21 cellular contexts compared by ENCODE assay signal in genomic region chr2:234672498-234673150, GRCh38.
A peak's percentile ranks its signal among the peaks of the same experiment; 100 is the strongest.
DNase-seq lines count a peak whose midpoint lies in the region; ATAC-seq and TF ChIP-seq lines count a peak whose summit lies in the region.
"Had no signal": no experiment of that assay in that cellular context is flagged by ENCODE, and none has a peak within 500 bp of the region (broad histone marks: within the 10 kb centered on the region; RNA-seq: fewer than 3 reads in every experiment).

No MANE protein-coding gene starts in this region.

- H3K9me3 ChIP-seq in right atrium auricular region (no peaks in the 10 kb centered on the region), right cardiac atrium (ENCODE audit: control insufficient read depth, low read length) (no peaks in the 10 kb centered on the region), right lobe of liver (no peaks in the 10 kb centered on the region)
- H3K9me3 ChIP-seq: BE2C, Caco-2 had no signal

- WGBS in right cardiac atrium: 74% methylated on average over 8 of the region's 8 CpGs
- WGBS in right lobe of liver (ENCODE audit: insufficient coverage, low coverage, low lambda C conversion rate, missing lambda C conversion rate): 45% methylated on average over 5 of the region's 8 CpGs

- ATAC-seq in right cardiac atrium: no peak
- ATAC-seq in right lobe of liver: peak; percentile 32 to 77 (median 68)
- ATAC-seq in GM21390 (IDR thresholded peaks at IDR 0.05; ENCODE audit: unreplicated experiment): no peak
- ATAC-seq: K562 had no signal

- H3K36me3 ChIP-seq in right atrium auricular region (no peaks in the 10 kb centered on the region), right lobe of liver (no peaks in the 10 kb centered on the region)
- H3K36me3 ChIP-seq: BE2C had no signal

- no peak for TF ChIP-seq CTCF in right atrium auricular region (IDR thresholded peaks at IDR 0.05)
- no peak for TF ChIP-seq CTCF in fibroblast of pulmonary artery (IDR thresholded peaks at IDR 0.05; ENCODE audit: low read length, missing control alignments)
- TF ChIP-seq CTCF in right lobe of liver (IDR thresholded peaks at IDR 0.05): no peak

- H3K27ac ChIP-seq in right atrium auricular region (no peak overlapping the region), right cardiac atrium (ENCODE audit: low read length) (no peak overlapping the region), right lobe of liver (peak overlapping the region in 2 of 3 donors; percentile 27 to 55)
- H3K27ac ChIP-seq: SK-N-MC had no signal

- H3K27me3 ChIP-seq in right atrium auricular region (no peaks in the 10 kb centered on the region), right cardiac atrium (ENCODE audit: control insufficient read depth, insufficient read depth) (no peaks in the 10 kb centered on the region), right lobe of liver (no peaks in the 10 kb centered on the region)
- H3K27me3 ChIP-seq: BE2C had no signal

- H3K4me1 ChIP-seq in right atrium auricular region: no peaks in the 10 kb centered on the region
- H3K4me1 ChIP-seq in right cardiac atrium (ENCODE audit: control insufficient read depth, insufficient read depth, low read length): no peaks in the 10 kb centered on the region
- H3K4me1 ChIP-seq in right lobe of liver: peaks cover 0 to 44% (median 7%) of the 10 kb centered on the region in 4 donors
- H3K4me1 ChIP-seq: BE2C had no signal

- H3K4me3 ChIP-seq in right atrium auricular region: no peak overlapping the region
- H3K4me3 ChIP-seq in right cardiac atrium (ENCODE audit: low read length): no peak overlapping the region
- no peak overlapping the region for H3K4me3 ChIP-seq in fibroblast of pulmonary artery (replicated peaks; ENCODE audit: low read depth, low read length)
- H3K4me3 ChIP-seq in right lobe of liver: no peak overlapping the region
- H3K4me3 ChIP-seq: K562, SK-N-MC had no signal

- no peak for TF ChIP-seq POLR2A in right lobe of liver (IDR thresholded peaks at IDR 0.05)

- intact Hi-C loops in right cardiac atrium (cut with DNase I) (no loop called here), right lobe of liver (cut with DNase I) (no loop called here)

- DNase-seq in right atrium auricular region (ENCODE audit: low spot score) (peak; percentile 46), right cardiac atrium (no peak), fibroblast of pulmonary artery (ENCODE audit: low read depth) (peak; percentile 24), right lobe of liver (peak in 1 of 3 donors; percentile 72), middle frontal gyrus (ENCODE audit: extremely low spot score, low spot score) (no peak), NCI-H2227 treated with DMSO at 0.1 percent for 48 hours (lab: John Stamatoyannopoulos, UW) (no peak), COR-L47 (lab: John Stamatoyannopoulos, UW) (no peak)
- DNase-seq: BE2C; Caco-2; CD4-positive, CD25-positive, alpha-beta regulatory T cell; NCI-H1092 treated with DMSO at 0.1 percent for 48 hours; NCI-H146; NCI-H2029 treated with DMSO at 0.1 percent for 48 hours; NCI-H2171 treated with DMSO at 0.1 percent for 48 hours; NCI-H446 treated with DMSO at 0.1 percent for 48 hours; NCI-H69; NK-92 treated with Interleukin-12 subunit alpha and Interleukin-12 subunit beta, amount 100 ng/mL, for 24 hours; Right ventricle myocardium superior had no signal

Comparison
In these comparisons a context has a peak if more than half of its experiments do, and no peak if none do; other contexts are left out.
1. DNase-seq: peak in right atrium auricular region (single experiment) and fibroblast of pulmonary artery (single experiment); none in right cardiac atrium (0 of 3), middle frontal gyrus (single experiment), NCI-H2227 treated with DMSO at 0.1 percent for 48 hours (single experiment) and COR-L47 (single experiment).
2. H3K27ac ChIP-seq: peak in right lobe of liver (2 of 3); none in right atrium auricular region (0 of 2) and right cardiac atrium (single experiment).
3. ATAC-seq: peak in right lobe of liver (4 of 4); none in right cardiac atrium (0 of 2) and GM21390 (single experiment).